In genomic region chr5:159427180-159428012, GRCh38 we compare ENCODE assay signal across 9 cellular contexts.
DNase-seq lines count a peak whose midpoint lies in the region; ATAC-seq and TF ChIP-seq lines count a peak whose summit lies in the region.
"Had no signal": no experiment of that assay in that cellular context is flagged by ENCODE, and none has a peak within 500 bp of the region (broad histone marks: within the 10 kb centered on the region; RNA-seq: fewer than 3 reads in every experiment).

No MANE protein-coding gene starts in this region.

- peaks cover 61 to 62% of the 10 kb centered on the region in 2 donors for H3K4me1 Mint-ChIP-seq in immature natural killer cell
- H3K4me1 Mint-ChIP-seq in type B pancreatic cell (ENCODE audit: unreplicated experiment) = no peaks in the 10 kb centered on the region

- peak overlapping the region; percentile 56 to 96 (median 86) for H3K27ac Mint-ChIP-seq in immature natural killer cell
- H3K27ac Mint-ChIP-seq in type B pancreatic cell = no peak overlapping the region

- no peak overlapping the region for H3K4me2 ChIP-seq in GM23248 (ENCODE audit: unreplicated experiment)

- DNase-seq in immature natural killer cell (peak in 1 of 3 donors; percentile 23), dorsolateral prefrontal cortex (no peak), NCI-H2081 (lab: John Stamatoyannopoulos, UW) (no peak), type B pancreatic cell (ENCODE audit: extremely low spot score, unreplicated experiment) (no peak), GM23248 (no peak)

- peak overlapping the region; percentile 62 to 90 (median 74) for H3K4me3 Mint-ChIP-seq in immature natural killer cell
- no peak overlapping the region for H3K4me3 Mint-ChIP-seq in type B pancreatic cell

- H3K9me3 ChIP-seq in GM23248 (ENCODE audit: low read depth) = no peaks in the 10 kb centered on the region

- peak; percentile 70 for ATAC-seq in GM18520 (IDR thresholded peaks at IDR 0.05; ENCODE audit: unreplicated experiment)
- ATAC-seq in GM21423 (IDR thresholded peaks at IDR 0.05; ENCODE audit: unreplicated experiment) = peak; percentile 70
- peak; percentile 69 for ATAC-seq in HG03139 (IDR thresholded peaks at IDR 0.05; ENCODE audit: unreplicated experiment)
- ATAC-seq: K562 had no signal

- no peaks in the 10 kb centered on the region for H3K9me2 ChIP-seq in GM23248 (ENCODE audit: insufficient read depth)

- in situ Hi-C loops in GM23248 (cut with MboI) = loop anchor here (25.0 kb wide), 1 partner anchor 265 kb away; no protein-coding TSS in a partner anchor

- no peak overlapping the region for H3K4me3 ChIP-seq in dorsolateral prefrontal cortex
- H3K4me3 ChIP-seq in GM23248 = no peak overlapping the region
- H3K4me3 ChIP-seq: K562 had no signal

- intact Hi-C loops in dorsolateral prefrontal cortex (cut with DNase I) = no loop called here

- H3K79me2 ChIP-seq in GM23248 (ENCODE audit: insufficient read depth) = no peaks in the 10 kb centered on the region

- H3K27ac ChIP-seq in dorsolateral prefrontal cortex = no peak overlapping the region
- H3K27ac ChIP-seq in GM23248 = no peak overlapping the region

- 42 to 43% methylated on average over 7 of the region's 7 CpGs for WGBS in GM23248 (ENCODE audit: low coverage in 1 of 2, low lambda C conversion rate in 2 of 2, missing lambda C conversion rate in 2 of 2), 2 experiments

- H3K4me1 ChIP-seq in GM23248 (ENCODE audit: insufficient read depth) = no peaks in the 10 kb centered on the region

- TF ChIP-seq CTCF in dorsolateral prefrontal cortex (IDR thresholded peaks at IDR 0.05 in 54 of 56, conservative IDR thresholded peaks at IDR 0.05 in 2 of 56; ENCODE audit: low read depth in 1 of 56, partially characterized antibody in 56 of 56) (no peak), type B pancreatic cell (conservative IDR thresholded peaks at IDR 0.05) (no peak)

- H3K9me3 Mint-ChIP-seq in immature natural killer cell = no peaks in the 10 kb centered on the region
- no peaks in the 10 kb centered on the region for H3K9me3 Mint-ChIP-seq in type B pancreatic cell

- no peak overlapping the region for H3K9ac ChIP-seq in GM23248

- no peaks in the 10 kb centered on the region for H3K36me3 ChIP-seq in GM23248 (ENCODE audit: low read depth)

- H3K36me3 Mint-ChIP-seq in immature natural killer cell = no peaks in the 10 kb centered on the region
- H3K36me3 Mint-ChIP-seq in type B pancreatic cell = no peaks in the 10 kb centered on the region

- H3K27me3 Mint-ChIP-seq in immature natural killer cell (ENCODE audit: low read depth in 3 of 3) = peaks cover 2 to 5% (median 5%) of the 10 kb centered on the region in 3 donors
- peaks cover 27% of the 10 kb centered on the region for H3K27me3 Mint-ChIP-seq in type B pancreatic cell

- peaks cover 0 to 3% (median 0%) of the 10 kb centered on the region in 45 donors for H3K27me3 ChIP-seq in dorsolateral prefrontal cortex
- peaks cover 34% of the 10 kb centered on the region for H3K27me3 ChIP-seq in GM23248 (replicated peaks; ENCODE audit: insufficient read depth)

- no peaks in the 10 kb centered on the region for H4K20me1 ChIP-seq in GM23248 (ENCODE audit: insufficient read depth)

- no peaks in the 10 kb centered on the region for H3F3A ChIP-seq in GM23248 (ENCODE audit: insufficient read depth)

- H2AFZ ChIP-seq in GM23248 = no peak overlapping the region
